Comparison of ENCODE assay signal across 17 cellular contexts in genomic region chr2:132550945-132551344, GRCh38.
DNase-seq lines count a peak whose midpoint lies in the region; TF ChIP-seq lines count a peak whose summit lies in the region.
"Had no signal": no experiment of that assay in that cellular context is flagged by ENCODE, and none has a peak within 500 bp of the region (broad histone marks: within the 10 kb centered on the region; RNA-seq: fewer than 3 reads in every experiment).

No MANE protein-coding gene starts in this region.

- in situ Hi-C loops in brain microvascular endothelial cell (cut with HindIII; ENCODE audit: low pct_ligation_motif_present, low sequenced_read_pairs), result no loop called here

- no peaks in the 10 kb centered on the region for H3K36me3 ChIP-seq in brain microvascular endothelial cell (replicated peaks)
- H3K36me3 ChIP-seq: BLaER1, Peyer's patch, SJCRH30 had no signal

- H3K27ac ChIP-seq in brain microvascular endothelial cell, result no peak overlapping the region
- H3K27ac ChIP-seq: BLaER1, HL-60, Peyer's patch, SJCRH30 had no signal

- no peak for TF ChIP-seq CTCF in brain microvascular endothelial cell (IDR thresholded peaks at IDR 0.05; ENCODE audit: low read depth, low read length, missing control alignments)

- H3K4me3 ChIP-seq in brain microvascular endothelial cell (ENCODE audit: low read depth, low read length), result no peak overlapping the region
- H3K4me3 ChIP-seq: BLaER1, K562, Peyer's patch, SJCRH30 had no signal

- no peaks in the 10 kb centered on the region for H3K27me3 ChIP-seq in brain microvascular endothelial cell (replicated peaks)
- H3K27me3 ChIP-seq: BLaER1, Peyer's patch, SJCRH30 had no signal

- peak; percentile 62 for DNase-seq in RPMI7951 (ENCODE audit: low read depth)
- DNase-seq in brain microvascular endothelial cell, result peak; percentile 26
- DNase-seq in iris pigment epithelial cell (ENCODE audit: low read depth), result peak; percentile 24
- DNase-seq in MV-4-11 (lab: John Stamatoyannopoulos, UW), result no peak
- no peak for DNase-seq in foreskin melanocyte
- DNase-seq in NOMO-1 (lab: John Stamatoyannopoulos, UW; ENCODE audit: unreplicated experiment in 2 of 2), result no peak
- no peak for DNase-seq in stimulated activated CD4-positive, alpha-beta T cell treated with anti-CD3 and anti-CD28 coated beads, Interleukin-15, amount 100 ng/mL, for 24 hours
- DNase-seq: CD4-positive, alpha-beta T cell; COR-L47; MM.1S; NCI-H1436; NK-92 treated with Interleukin-12 subunit alpha and Interleukin-12 subunit beta, amount 100 ng/mL, for 24 hours; Peyer's patch; SJCRH30 had no signal

Comparison
In these comparisons a context has a peak if more than half of its experiments do, and no peak if none do; other contexts are left out.
1. DNase-seq: peak in RPMI7951 (single experiment), brain microvascular endothelial cell (single experiment) and iris pigment epithelial cell (single experiment); none in MV-4-11 (single experiment), foreskin melanocyte (single experiment), NOMO-1 (0 of 2) and stimulated activated CD4-positive, alpha-beta T cell treated with anti-CD3 and anti-CD28 coated beads, Interleukin-15, amount 100 ng/mL, for 24 hours (single experiment).